In the genomic region with DNA sequence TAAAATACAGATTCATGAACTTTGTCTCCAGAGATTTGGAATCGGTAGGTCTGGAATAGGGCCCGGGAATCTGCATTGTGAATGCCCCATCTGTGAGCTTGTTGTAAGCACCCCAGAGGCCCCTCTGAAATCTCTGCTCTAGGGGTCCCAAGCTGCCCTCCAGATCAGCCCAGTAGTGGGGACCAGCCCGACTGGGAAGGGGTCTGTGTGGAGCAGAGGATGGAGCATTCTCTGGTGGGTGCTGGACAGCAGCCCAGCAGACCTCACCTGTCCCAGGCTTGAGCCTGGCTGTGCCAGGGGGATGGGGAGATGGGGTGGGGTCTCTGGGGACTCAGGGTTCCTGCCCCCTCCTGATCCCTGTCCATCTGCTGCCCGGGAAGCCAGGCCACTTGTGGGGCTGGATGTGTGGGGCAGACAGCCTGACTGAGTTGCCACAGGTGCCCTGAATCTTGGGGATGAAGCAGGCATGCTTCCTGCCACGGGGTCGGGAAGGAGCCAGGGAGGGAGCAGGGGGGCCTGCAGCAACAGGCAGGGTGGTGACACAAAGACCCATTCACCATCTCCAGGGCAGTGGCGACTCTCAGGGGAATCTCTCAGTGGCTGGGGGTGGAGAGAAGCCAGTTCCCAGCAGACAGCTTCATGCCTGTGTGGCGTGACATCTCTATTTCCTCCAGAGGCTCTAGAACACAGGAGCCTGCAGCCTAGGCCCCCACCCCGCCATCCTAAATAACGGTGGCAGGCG, we compare ENCODE assay signal across 18 cellular contexts.
DNase-seq lines count a peak whose midpoint lies in the region; ATAC-seq and TF ChIP-seq lines count a peak whose summit lies in the region.
"Had no signal": no experiment of that assay in that cellular context is flagged by ENCODE, and none has a peak within 500 bp of the region (broad histone marks: within the 10 kb centered on the region; RNA-seq: fewer than 3 reads in every experiment).

No MANE protein-coding gene starts in this region.

- DNase-seq in endodermal cell (peak; percentile 45), sigmoid colon (peak; percentile 56), LoVo (ENCODE audit: low spot score) (no peak), prostate gland (ENCODE audit: low spot score) (no peak)
- DNase-seq: CD4-positive, CD25-positive, alpha-beta regulatory T cell; GM23248; MM.1S; NCI-H1105; NCI-H1694; NCI-H2227 treated with DMSO at 0.1 percent for 48 hours; NCI-H524 treated with DMSO at 0.1 percent for 48 hours; Right ventricle myocardium superior; SK-N-SH had no signal

- H3K4me2 ChIP-seq in BLaER1 treated with 17β-estradiol and CSF1 and Interleukin-3, amounts not matched to agents 10 nM and 100 nM: peak overlapping the region in 9 of 11 experiments; percentile 23 to 72 (median 54); a peak in 17 of 22 replicates
- H3K4me2 ChIP-seq: KMS-11, SK-N-SH had no signal

- H3K36me3 Mint-ChIP-seq in endodermal cell (ENCODE audit: low read depth): no peaks in the 10 kb centered on the region
- H3K36me3 Mint-ChIP-seq: CD4-positive, CD25-positive, alpha-beta regulatory T cell had no signal

- no peak overlapping the region for H3K27ac Mint-ChIP-seq in endodermal cell

- H3K9me3 ChIP-seq in BLaER1 treated with 17β-estradiol and CSF1 and Interleukin-3, amounts not matched to agents 10 nM and 100 nM (replicated peaks in 1 of 11): no peaks in the 10 kb centered on the region
- H3K9me3 ChIP-seq in HEK293 (ENCODE audit: control insufficient read depth, insufficient read depth, low read depth, low read length) (no peaks in the 10 kb centered on the region), endodermal cell (ENCODE audit: control insufficient read depth, low read length) (no peaks in the 10 kb centered on the region), sigmoid colon (no peaks in the 10 kb centered on the region), prostate gland (no peaks in the 10 kb centered on the region)
- H3K9me3 ChIP-seq: SK-N-SH had no signal

- TF ChIP-seq CTCF in HEK293 (tag by site-specific recombination; IDR thresholded peaks at IDR 0.05): no peak
- no peak for TF ChIP-seq CTCF in endodermal cell (conservative IDR thresholded peaks at IDR 0.05)
- no peak for TF ChIP-seq CTCF in sigmoid colon (IDR thresholded peaks at IDR 0.05)
- TF ChIP-seq CTCF in prostate gland (IDR thresholded peaks at IDR 0.05): no peak

- peaks cover 6% of the 10 kb centered on the region for H3K4me1 Mint-ChIP-seq in endodermal cell

- peaks cover 0 to 16% (median 10%) of the 10 kb centered on the region in 10 experiments; a peak in 14 of 20 replicates for H3K4me1 ChIP-seq in BLaER1 treated with 17β-estradiol and CSF1 and Interleukin-3, amounts not matched to agents 10 nM and 100 nM
- H3K4me1 ChIP-seq in HEK293 (ENCODE audit: control insufficient read depth, insufficient read depth, low read length): no peaks in the 10 kb centered on the region
- peaks cover 4% of the 10 kb centered on the region for H3K4me1 ChIP-seq in endodermal cell (ENCODE audit: control insufficient read depth, insufficient read depth, low read length)
- no peaks in the 10 kb centered on the region for H3K4me1 ChIP-seq in sigmoid colon
- no peaks in the 10 kb centered on the region for H3K4me1 ChIP-seq in prostate gland (replicated peaks)

- H3K9me3 Mint-ChIP-seq in endodermal cell: no peaks in the 10 kb centered on the region

- H3K27me3 Mint-ChIP-seq in endodermal cell (ENCODE audit: insufficient read depth): no peaks in the 10 kb centered on the region
- H3K27me3 Mint-ChIP-seq: CD4-positive, CD25-positive, alpha-beta regulatory T cell had no signal

- POLR2A ChIA-PET in HEK293 (lab: Yijun Ruan, JAX): no interaction called here

- H3K9ac ChIP-seq in BLaER1 treated with 17β-estradiol and CSF1 and Interleukin-3, amounts not matched to agents 10 nM and 100 nM: no peak overlapping the region
- H3K9ac ChIP-seq in endodermal cell (ENCODE audit: extremely low read depth, low read length, poor library complexity, severe bottlenecking): no peak overlapping the region
- H3K9ac ChIP-seq: GM23248, KMS-11, SK-N-SH had no signal

- H3K4me3 Mint-ChIP-seq in endodermal cell: no peak overlapping the region
- H3K4me3 Mint-ChIP-seq: CD4-positive, CD25-positive, alpha-beta regulatory T cell had no signal

- no peaks in the 10 kb centered on the region for H3K36me3 ChIP-seq in BLaER1 treated with 17β-estradiol and CSF1 and Interleukin-3, amounts not matched to agents 10 nM and 100 nM
- H3K36me3 ChIP-seq in HEK293 (ENCODE audit: control insufficient read depth in 2 of 2, insufficient read depth in 1 of 2, low read length in 2 of 2) (no peaks in the 10 kb centered on the region), endodermal cell (ENCODE audit: control insufficient read depth, insufficient read depth, low read length) (no peaks in the 10 kb centered on the region), sigmoid colon (no peaks in the 10 kb centered on the region), prostate gland (no peaks in the 10 kb centered on the region)

- intact Hi-C loops in sigmoid colon (cut with DNase I): no loop called here
- intact Hi-C loops in prostate gland (cut with DNase I): no loop called here

- no peak for TF ChIP-seq POLR2A in sigmoid colon (IDR thresholded peaks at IDR 0.05)
- TF ChIP-seq POLR2A in prostate gland (IDR thresholded peaks at IDR 0.05): no peak

- no peak overlapping the region for H3K27ac ChIP-seq in BLaER1 treated with 17β-estradiol and CSF1 and Interleukin-3, amounts not matched to agents 10 nM and 100 nM
- H3K27ac ChIP-seq in HEK293 (ENCODE audit: extremely low read depth, low read depth, low read length): no peak overlapping the region
- H3K27ac ChIP-seq in endodermal cell (ENCODE audit: low read depth, low read length): no peak overlapping the region
- no peak overlapping the region for H3K27ac ChIP-seq in sigmoid colon
- no peak overlapping the region for H3K27ac ChIP-seq in prostate gland
- H3K27ac ChIP-seq: GM23248, KMS-11 had no signal

- peaks cover 0 to 5% (median 0%) of the 10 kb centered on the region in 11 experiments; a peak in 1 of 22 replicates for H3K27me3 ChIP-seq in BLaER1 treated with 17β-estradiol and CSF1 and Interleukin-3, amounts not matched to agents 10 nM and 100 nM
- no peaks in the 10 kb centered on the region for H3K27me3 ChIP-seq in endodermal cell (ENCODE audit: control insufficient read depth, insufficient read depth, low read length, poor library complexity, severe bottlenecking)
- H3K27me3 ChIP-seq in sigmoid colon: peaks cover 0 to 24% (median 8%) of the 10 kb centered on the region in 3 donors
- H3K27me3 ChIP-seq in prostate gland (replicated peaks; ENCODE audit: insufficient read depth): peaks cover 4% of the 10 kb centered on the region

- CTCF ChIA-PET in HEK293 (lab: Yijun Ruan, JAX): interaction anchor here (0.6 kb wide), 1 partner anchor 319 kb away, joined by 3 read pairs; no protein-coding TSS in a partner anchor

- H3K4me3 ChIP-seq in BLaER1 treated with 17β-estradiol and CSF1 and Interleukin-3, amounts not matched to agents 10 nM and 100 nM: no peak overlapping the region
- H3K4me3 ChIP-seq in HEK293 (ENCODE audit: low read depth, low read length): no peak overlapping the region
- no peak overlapping the region for H3K4me3 ChIP-seq in endodermal cell (ENCODE audit: low read length)
- H3K4me3 ChIP-seq in sigmoid colon: no peak overlapping the region
- no peak overlapping the region for H3K4me3 ChIP-seq in prostate gland
- H3K4me3 ChIP-seq: GM23248 had no signal

- WGBS in endodermal cell (ENCODE audit: insufficient coverage in 1 of 2, insufficient read length in 1 of 2), 2 experiments: 80 to 86% methylated on average over 7 to 11 of the region's 11 CpGs
- 52 to 67% methylated on average over 11 of the region's 11 CpGs for WGBS in sigmoid colon, 2 donors
- 60% methylated on average over 11 of the region's 11 CpGs for WGBS in prostate gland

- ATAC-seq in GM19467 (IDR thresholded peaks at IDR 0.05; ENCODE audit: unreplicated experiment): no peak
- ATAC-seq: Panc1 had no signal

- H4K20me1 ChIP-seq in BLaER1 treated with 17β-estradiol and CSF1 and Interleukin-3, amounts not matched to agents 10 nM and 100 nM: no peaks in the 10 kb centered on the region

- no peak for TF ChIP-seq EP300 in sigmoid colon (IDR thresholded peaks at IDR 0.05)

TF ChIP-seq in HEK293, 187 proteins besides CTCF, POLR2A, EP300 and RAD21 (continues in another document):
- TF ChIP-seq HOXD13 (CRISPR knock-in tag; IDR thresholded peaks at IDR 0.05; ENCODE audit: borderline replicate concordance) (no peak), ZNF354C (tag by site-specific recombination; IDR thresholded peaks at IDR 0.05; ENCODE audit: borderline replicate concordance, low read depth) (no peak)
- TF ChIP-seq, protein P1, sequence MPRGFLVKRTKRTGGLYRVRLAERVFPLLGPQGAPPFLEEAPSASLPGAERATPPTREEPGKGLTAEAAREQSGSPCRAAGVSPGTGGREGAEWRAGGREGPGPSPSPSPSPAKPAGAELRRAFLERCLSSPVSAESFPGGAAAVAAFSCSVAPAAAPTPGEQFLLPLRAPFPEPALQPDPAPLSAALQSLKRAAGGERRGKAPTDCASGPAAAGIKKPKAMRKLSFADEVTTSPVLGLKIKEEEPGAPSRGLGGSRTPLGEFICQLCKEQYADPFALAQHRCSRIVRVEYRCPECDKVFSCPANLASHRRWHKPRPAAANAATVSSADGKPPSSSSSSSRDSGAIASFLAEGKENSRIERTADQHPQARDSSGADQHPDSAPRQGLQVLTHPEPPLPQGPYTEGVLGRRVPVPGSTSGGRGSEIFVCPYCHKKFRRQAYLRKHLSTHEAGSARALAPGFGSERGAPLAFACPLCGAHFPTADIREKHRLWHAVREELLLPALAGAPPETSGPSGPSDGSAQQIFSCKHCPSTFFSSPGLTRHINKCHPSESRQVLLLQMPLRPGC (tag by site-specific recombination; IDR thresholded peaks at IDR 0.05): no peak

Comparison
In these comparisons a context has a peak if more than half of its experiments do, and no peak if none do; other contexts are left out.
1. DNase-seq: peak in endodermal cell (single experiment) and sigmoid colon (single experiment); none in LoVo (single experiment) and prostate gland (single experiment).